2 cellular contexts compared by ENCODE assay signal in genomic region chr2:69770193-69770702, GRCh38.
TF ChIP-seq lines count a peak whose summit lies in the region.

No MANE protein-coding gene starts in this region.

TF ChIP-seq in A549, 52 proteins besides CTCF, POLR2A, EP300 and RAD21 (continued from another document):
- TF ChIP-seq JUNB (IDR thresholded peaks at IDR 0.05) (peak; percentile 76; the same call in 1 of the 2 replicates), EHF (CRISPR knock-in tag; IDR thresholded peaks at IDR 0.05) (no peak), EHMT2 (IDR thresholded peaks at IDR 0.05; ENCODE audit: low read depth) (no peak)
- TF ChIP-seq, protein P1, sequence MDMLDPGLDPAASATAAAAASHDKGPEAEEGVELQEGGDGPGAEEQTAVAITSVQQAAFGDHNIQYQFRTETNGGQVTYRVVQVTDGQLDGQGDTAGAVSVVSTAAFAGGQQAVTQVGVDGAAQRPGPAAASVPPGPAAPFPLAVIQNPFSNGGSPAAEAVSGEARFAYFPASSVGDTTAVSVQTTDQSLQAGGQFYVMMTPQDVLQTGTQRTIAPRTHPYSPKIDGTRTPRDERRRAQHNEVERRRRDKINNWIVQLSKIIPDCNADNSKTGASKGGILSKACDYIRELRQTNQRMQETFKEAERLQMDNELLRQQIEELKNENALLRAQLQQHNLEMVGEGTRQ (IDR thresholded peaks at IDR 0.05) = peak; percentile 51; the same call in 1 of the 2 replicates

TF ChIP-seq in HEK293, 187 proteins besides CTCF, POLR2A, EP300 and RAD21 (continued from another document and continues in another):
- TF ChIP-seq ZNF518A (tag by site-specific recombination; conservative IDR thresholded peaks at IDR 0.05; ENCODE audit: low read depth) (0 out of 2 replicates have a peak, but pooled peaks have one; percentile 19), ZNF362 (tag by site-specific recombination; IDR thresholded peaks at IDR 0.05) (peak; percentile 87), ZNF610 (tag by site-specific recombination; IDR thresholded peaks at IDR 0.05; ENCODE audit: borderline replicate concordance) (no peak), ZNF596 (tag by site-specific recombination; IDR thresholded peaks at IDR 0.05) (no peak), ZNF366 (tag by site-specific recombination; conservative IDR thresholded peaks at IDR 0.05) (peak; percentile 80), ZNF558 (tag by site-specific recombination; IDR thresholded peaks at IDR 0.05) (0 out of 2 replicates have a peak, but pooled peaks have one; percentile 29), KLF1 (tag by site-specific recombination; IDR thresholded peaks at IDR 0.05) (peak; percentile 93), MYNN (tag by site-specific recombination; IDR thresholded peaks at IDR 0.05; ENCODE audit: borderline replicate concordance) (no peak), ZNF426 (tag by site-specific recombination; IDR thresholded peaks at IDR 0.05) (no peak), IKZF3 (tag by site-specific recombination; IDR thresholded peaks at IDR 0.05) (peak; percentile 48; the same call in 1 of the 2 replicates), KLF8 (tag by site-specific recombination; IDR thresholded peaks at IDR 0.05) (peak; percentile 58; the same call in 1 of the 2 replicates), PRDM1 (tag by site-specific recombination; IDR thresholded peaks at IDR 0.05) (peak; percentile 89), ZNF561 (tag by site-specific recombination; IDR thresholded peaks at IDR 0.05; ENCODE audit: borderline replicate concordance) (0 out of 2 replicates have a peak, but pooled peaks have one; percentile 26), ZNF335 (tag by site-specific recombination; conservative IDR thresholded peaks at IDR 0.05) (0 out of 2 replicates have a peak, but pooled peaks have one; percentile 16), ZNF404 (tag by site-specific recombination; IDR thresholded peaks at IDR 0.05) (no peak), ZNF280C (tag by site-specific recombination; IDR thresholded peaks at IDR 0.05) (no peak), ZNF394 (tag by site-specific recombination; IDR thresholded peaks at IDR 0.05; ENCODE audit: borderline replicate concordance) (peak; percentile 50; the same call in 1 of the 2 replicates), KLF9 (tag by site-specific recombination; IDR thresholded peaks at IDR 0.05; ENCODE audit: low read depth) (peak; percentile 61; the same call in 1 of the 2 replicates), ZNF341 (tag by site-specific recombination; IDR thresholded peaks at IDR 0.05; ENCODE audit: low read depth) (no peak), ZNF544 (tag by site-specific recombination; IDR thresholded peaks at IDR 0.05) (no peak), ZEB2 (tag by site-specific recombination; IDR thresholded peaks at IDR 0.05) (peak; percentile 59; the same call in 1 of the 2 replicates), ZNF169 (tag by site-specific recombination; IDR thresholded peaks at IDR 0.05) (no peak), KLF10 (tag by site-specific recombination; IDR thresholded peaks at IDR 0.05) (peak; percentile 84), ZNF121 (tag by site-specific recombination; IDR thresholded peaks at IDR 0.05) (no peak)
- TF ChIP-seq, protein P2, sequence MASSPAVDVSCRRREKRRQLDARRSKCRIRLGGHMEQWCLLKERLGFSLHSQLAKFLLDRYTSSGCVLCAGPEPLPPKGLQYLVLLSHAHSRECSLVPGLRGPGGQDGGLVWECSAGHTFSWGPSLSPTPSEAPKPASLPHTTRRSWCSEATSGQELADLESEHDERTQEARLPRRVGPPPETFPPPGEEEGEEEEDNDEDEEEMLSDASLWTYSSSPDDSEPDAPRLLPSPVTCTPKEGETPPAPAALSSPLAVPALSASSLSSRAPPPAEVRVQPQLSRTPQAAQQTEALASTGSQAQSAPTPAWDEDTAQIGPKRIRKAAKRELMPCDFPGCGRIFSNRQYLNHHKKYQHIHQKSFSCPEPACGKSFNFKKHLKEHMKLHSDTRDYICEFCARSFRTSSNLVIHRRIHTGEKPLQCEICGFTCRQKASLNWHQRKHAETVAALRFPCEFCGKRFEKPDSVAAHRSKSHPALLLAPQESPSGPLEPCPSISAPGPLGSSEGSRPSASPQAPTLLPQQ (tag by site-specific recombination; IDR thresholded peaks at IDR 0.05) = peak; percentile 98
- TF ChIP-seq, protein P3, sequence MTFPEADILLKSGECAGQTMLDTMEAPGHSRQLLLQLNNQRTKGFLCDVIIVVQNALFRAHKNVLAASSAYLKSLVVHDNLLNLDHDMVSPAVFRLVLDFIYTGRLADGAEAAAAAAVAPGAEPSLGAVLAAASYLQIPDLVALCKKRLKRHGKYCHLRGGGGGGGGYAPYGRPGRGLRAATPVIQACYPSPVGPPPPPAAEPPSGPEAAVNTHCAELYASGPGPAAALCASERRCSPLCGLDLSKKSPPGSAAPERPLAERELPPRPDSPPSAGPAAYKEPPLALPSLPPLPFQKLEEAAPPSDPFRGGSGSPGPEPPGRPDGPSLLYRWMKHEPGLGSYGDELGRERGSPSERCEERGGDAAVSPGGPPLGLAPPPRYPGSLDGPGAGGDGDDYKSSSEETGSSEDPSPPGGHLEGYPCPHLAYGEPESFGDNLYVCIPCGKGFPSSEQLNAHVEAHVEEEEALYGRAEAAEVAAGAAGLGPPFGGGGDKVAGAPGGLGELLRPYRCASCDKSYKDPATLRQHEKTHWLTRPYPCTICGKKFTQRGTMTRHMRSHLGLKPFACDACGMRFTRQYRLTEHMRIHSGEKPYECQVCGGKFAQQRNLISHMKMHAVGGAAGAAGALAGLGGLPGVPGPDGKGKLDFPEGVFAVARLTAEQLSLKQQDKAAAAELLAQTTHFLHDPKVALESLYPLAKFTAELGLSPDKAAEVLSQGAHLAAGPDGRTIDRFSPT (tag by site-specific recombination; IDR thresholded peaks at IDR 0.05) = peak; percentile 42; the same call in 1 of the 2 replicates
- TF ChIP-seq, protein P4, sequence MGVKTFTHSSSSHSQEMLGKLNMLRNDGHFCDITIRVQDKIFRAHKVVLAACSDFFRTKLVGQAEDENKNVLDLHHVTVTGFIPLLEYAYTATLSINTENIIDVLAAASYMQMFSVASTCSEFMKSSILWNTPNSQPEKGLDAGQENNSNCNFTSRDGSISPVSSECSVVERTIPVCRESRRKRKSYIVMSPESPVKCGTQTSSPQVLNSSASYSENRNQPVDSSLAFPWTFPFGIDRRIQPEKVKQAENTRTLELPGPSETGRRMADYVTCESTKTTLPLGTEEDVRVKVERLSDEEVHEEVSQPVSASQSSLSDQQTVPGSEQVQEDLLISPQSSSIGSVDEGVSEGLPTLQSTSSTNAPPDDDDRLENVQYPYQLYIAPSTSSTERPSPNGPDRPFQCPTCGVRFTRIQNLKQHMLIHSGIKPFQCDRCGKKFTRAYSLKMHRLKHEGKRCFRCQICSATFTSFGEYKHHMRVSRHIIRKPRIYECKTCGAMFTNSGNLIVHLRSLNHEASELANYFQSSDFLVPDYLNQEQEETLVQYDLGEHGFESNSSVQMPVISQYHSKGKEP (tag by site-specific recombination; IDR thresholded peaks at IDR 0.05) = no peak
- TF ChIP-seq, protein P5, sequence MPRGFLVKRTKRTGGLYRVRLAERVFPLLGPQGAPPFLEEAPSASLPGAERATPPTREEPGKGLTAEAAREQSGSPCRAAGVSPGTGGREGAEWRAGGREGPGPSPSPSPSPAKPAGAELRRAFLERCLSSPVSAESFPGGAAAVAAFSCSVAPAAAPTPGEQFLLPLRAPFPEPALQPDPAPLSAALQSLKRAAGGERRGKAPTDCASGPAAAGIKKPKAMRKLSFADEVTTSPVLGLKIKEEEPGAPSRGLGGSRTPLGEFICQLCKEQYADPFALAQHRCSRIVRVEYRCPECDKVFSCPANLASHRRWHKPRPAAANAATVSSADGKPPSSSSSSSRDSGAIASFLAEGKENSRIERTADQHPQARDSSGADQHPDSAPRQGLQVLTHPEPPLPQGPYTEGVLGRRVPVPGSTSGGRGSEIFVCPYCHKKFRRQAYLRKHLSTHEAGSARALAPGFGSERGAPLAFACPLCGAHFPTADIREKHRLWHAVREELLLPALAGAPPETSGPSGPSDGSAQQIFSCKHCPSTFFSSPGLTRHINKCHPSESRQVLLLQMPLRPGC (tag by site-specific recombination; IDR thresholded peaks at IDR 0.05) = 0 out of 2 replicates have a peak, but pooled peaks have one; percentile 23
- TF ChIP-seq, protein P6, sequence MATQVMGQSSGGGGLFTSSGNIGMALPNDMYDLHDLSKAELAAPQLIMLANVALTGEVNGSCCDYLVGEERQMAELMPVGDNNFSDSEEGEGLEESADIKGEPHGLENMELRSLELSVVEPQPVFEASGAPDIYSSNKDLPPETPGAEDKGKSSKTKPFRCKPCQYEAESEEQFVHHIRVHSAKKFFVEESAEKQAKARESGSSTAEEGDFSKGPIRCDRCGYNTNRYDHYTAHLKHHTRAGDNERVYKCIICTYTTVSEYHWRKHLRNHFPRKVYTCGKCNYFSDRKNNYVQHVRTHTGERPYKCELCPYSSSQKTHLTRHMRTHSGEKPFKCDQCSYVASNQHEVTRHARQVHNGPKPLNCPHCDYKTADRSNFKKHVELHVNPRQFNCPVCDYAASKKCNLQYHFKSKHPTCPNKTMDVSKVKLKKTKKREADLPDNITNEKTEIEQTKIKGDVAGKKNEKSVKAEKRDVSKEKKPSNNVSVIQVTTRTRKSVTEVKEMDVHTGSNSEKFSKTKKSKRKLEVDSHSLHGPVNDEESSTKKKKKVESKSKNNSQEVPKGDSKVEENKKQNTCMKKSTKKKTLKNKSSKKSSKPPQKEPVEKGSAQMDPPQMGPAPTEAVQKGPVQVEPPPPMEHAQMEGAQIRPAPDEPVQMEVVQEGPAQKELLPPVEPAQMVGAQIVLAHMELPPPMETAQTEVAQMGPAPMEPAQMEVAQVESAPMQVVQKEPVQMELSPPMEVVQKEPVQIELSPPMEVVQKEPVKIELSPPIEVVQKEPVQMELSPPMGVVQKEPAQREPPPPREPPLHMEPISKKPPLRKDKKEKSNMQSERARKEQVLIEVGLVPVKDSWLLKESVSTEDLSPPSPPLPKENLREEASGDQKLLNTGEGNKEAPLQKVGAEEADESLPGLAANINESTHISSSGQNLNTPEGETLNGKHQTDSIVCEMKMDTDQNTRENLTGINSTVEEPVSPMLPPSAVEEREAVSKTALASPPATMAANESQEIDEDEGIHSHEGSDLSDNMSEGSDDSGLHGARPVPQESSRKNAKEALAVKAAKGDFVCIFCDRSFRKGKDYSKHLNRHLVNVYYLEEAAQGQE (tag by site-specific recombination; IDR thresholded peaks at IDR 0.05) = no peak
- TF ChIP-seq, protein P7, sequence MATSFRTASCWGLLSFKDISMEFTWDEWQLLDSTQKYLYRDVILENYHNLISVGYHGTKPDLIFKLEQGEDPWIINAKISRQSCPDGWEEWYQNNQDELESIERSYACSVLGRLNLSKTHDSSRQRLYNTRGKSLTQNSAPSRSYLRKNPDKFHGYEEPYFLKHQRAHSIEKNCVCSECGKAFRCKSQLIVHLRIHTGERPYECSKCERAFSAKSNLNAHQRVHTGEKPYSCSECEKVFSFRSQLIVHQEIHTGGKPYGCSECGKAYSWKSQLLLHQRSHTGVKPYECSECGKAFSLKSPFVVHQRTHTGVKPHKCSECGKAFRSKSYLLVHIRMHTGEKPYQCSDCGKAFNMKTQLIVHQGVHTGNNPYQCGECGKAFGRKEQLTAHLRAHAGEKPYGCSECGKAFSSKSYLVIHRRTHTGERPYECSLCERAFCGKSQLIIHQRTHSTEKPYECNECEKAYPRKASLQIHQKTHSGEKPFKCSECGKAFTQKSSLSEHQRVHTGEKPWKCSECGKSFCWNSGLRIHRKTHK (tag by site-specific recombination; IDR thresholded peaks at IDR 0.05) = no peak
